In the genomic region with DNA sequence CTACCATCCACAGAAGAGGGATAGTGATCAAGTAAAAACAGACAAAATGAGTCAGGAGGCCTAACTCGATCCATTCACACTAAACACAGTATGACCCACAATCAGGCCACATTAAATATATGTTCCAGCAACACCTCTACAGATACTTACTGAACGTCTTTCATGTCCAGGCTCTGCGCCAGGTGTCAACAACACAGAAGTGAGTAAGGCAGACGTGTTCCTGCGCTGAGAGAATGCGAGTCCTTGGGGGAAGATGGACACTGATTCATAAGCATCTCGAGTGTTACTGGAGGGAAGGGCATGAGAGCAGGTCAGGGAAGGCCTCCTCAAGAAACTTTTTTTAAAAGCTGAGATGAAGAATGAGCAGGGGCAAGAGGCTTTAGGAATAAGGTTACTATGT, we compare ENCODE assay signal across 33 cellular contexts.
DNase-seq lines count a peak whose midpoint lies in the region; ATAC-seq and TF ChIP-seq lines count a peak whose summit lies in the region.
"Had no signal": no experiment of that assay in that cellular context is flagged by ENCODE, and none has a peak within 500 bp of the region (broad histone marks: within the 10 kb centered on the region; RNA-seq: fewer than 3 reads in every experiment).

No MANE protein-coding gene starts in this region.

- H3K36me3 Mint-ChIP-seq in glutamatergic neuron (ENCODE audit: unreplicated experiment) (no peaks in the 10 kb centered on the region), Caco-2 (ENCODE audit: insufficient read depth, unreplicated experiment) (no peaks in the 10 kb centered on the region)
- H3K36me3 Mint-ChIP-seq: activated naive CD8-positive, alpha-beta T cell treated with anti-CD3 and anti-CD28 coated beads, Interleukin-2, amount 10 ng/mL, durations not matched to agents 7 days and 5 days; CD8-positive, alpha-beta memory T cell; T-cell had no signal

- POLR2A ChIA-PET in Caco-2 (lab: Charles Lee) = no interaction called here

- 51 to 81% (median 71%) methylated on average over 7 of the region's 7 CpGs for WGBS in adrenal gland, 4 donors

- H3K27me3 ChIP-seq in adrenal gland = no peaks in the 10 kb centered on the region
- H3K27me3 ChIP-seq in Caco-2 (replicated peaks; ENCODE audit: control insufficient read depth, insufficient read depth, low read length) = no peaks in the 10 kb centered on the region; the same call in 1 of the 2 replicates
- H3K27me3 ChIP-seq: ascending aorta, right lobe of liver, SJCRH30 had no signal

- CTCF ChIA-PET in Caco-2 (lab: Charles Lee) = no interaction called here

- TF ChIP-seq POLR2A in adrenal gland (IDR thresholded peaks at IDR 0.05) = no peak

- no peak overlapping the region for H3K27ac ChIP-seq in adrenal gland
- H3K27ac ChIP-seq: ascending aorta, heart right ventricle, prostate gland, right lobe of liver, SJCRH30, stomach had no signal

- H3K4me3 Mint-ChIP-seq in glutamatergic neuron (ENCODE audit: unreplicated experiment) (no peak overlapping the region), Caco-2 (ENCODE audit: unreplicated experiment) (no peak overlapping the region)
- H3K4me3 Mint-ChIP-seq: activated B cell treated with CpG ODN at 0.5 μM for 24 hours; activated CD4-positive, alpha-beta T cell treated with anti-CD3 and anti-CD28 coated beads, Interleukin-2, amount 10 ng/mL, durations not matched to agents 7 days and 5 days; activated naive CD8-positive, alpha-beta T cell treated with anti-CD3 and anti-CD28 coated beads, Interleukin-2, amount 10 ng/mL, durations not matched to agents 7 days and 5 days; activated T-cell treated with anti-CD3 and anti-CD28 coated beads, Interleukin-2, amount 50 U/mL, for 4 hours; CD8-positive, alpha-beta memory T cell; T-cell had no signal

- TF ChIP-seq CTCF in adrenal gland (IDR thresholded peaks at IDR 0.05) (no peak), glutamatergic neuron (IDR thresholded peaks at IDR 0.05; ENCODE audit: partially characterized antibody, unreplicated experiment) (no peak), Caco-2 (IDR thresholded peaks at IDR 0.05; ENCODE audit: insufficient read depth in 1 of 2, low read depth in 1 of 2, low read length in 1 of 2, severe bottlenecking in 1 of 2, unreplicated experiment in 1 of 2) (no peak)

- H3K36me3 ChIP-seq in adrenal gland (replicated peaks in 1 of 2) (no peaks in the 10 kb centered on the region), Caco-2 (ENCODE audit: control insufficient read depth, insufficient read depth, low read length) (no peaks in the 10 kb centered on the region)
- H3K36me3 ChIP-seq: ascending aorta, heart right ventricle, prostate gland, right lobe of liver, SJCRH30, stomach had no signal

- no peak overlapping the region for H3K4me3 ChIP-seq in adrenal gland
- no peak overlapping the region for H3K4me3 ChIP-seq in skeletal muscle cell (ENCODE audit: low read depth, low read length)
- H3K4me3 ChIP-seq in Caco-2 (ENCODE audit: low read depth, low read length) = no peak overlapping the region
- H3K4me3 ChIP-seq: ascending aorta, GM12878, heart right ventricle, prostate gland, right lobe of liver, SJCRH30, stomach had no signal

- H3K9me3 Mint-ChIP-seq in glutamatergic neuron (ENCODE audit: unreplicated experiment) (peaks cover 7% of the 10 kb centered on the region), Caco-2 (ENCODE audit: unreplicated experiment) (no peaks in the 10 kb centered on the region)
- H3K9me3 Mint-ChIP-seq: activated B cell treated with CpG ODN at 0.5 μM for 24 hours; activated CD4-positive, alpha-beta T cell treated with anti-CD3 and anti-CD28 coated beads, Interleukin-2, amount 10 ng/mL, durations not matched to agents 7 days and 5 days; activated naive CD8-positive, alpha-beta T cell treated with anti-CD3 and anti-CD28 coated beads, Interleukin-2, amount 10 ng/mL, durations not matched to agents 7 days and 5 days; activated T-cell treated with anti-CD3 and anti-CD28 coated beads, Interleukin-2, amount 50 U/mL, for 4 hours; CD8-positive, alpha-beta memory T cell; T-cell had no signal

- H3K4me1 Mint-ChIP-seq in glutamatergic neuron (ENCODE audit: low read depth, unreplicated experiment) (peaks cover 7% of the 10 kb centered on the region), Caco-2 (ENCODE audit: low read depth, unreplicated experiment) (peaks cover 6% of the 10 kb centered on the region)
- H3K4me1 Mint-ChIP-seq: activated B cell treated with CpG ODN at 0.5 μM for 24 hours; activated CD4-positive, alpha-beta T cell treated with anti-CD3 and anti-CD28 coated beads, Interleukin-2, amount 10 ng/mL, durations not matched to agents 7 days and 5 days; activated naive CD8-positive, alpha-beta T cell treated with anti-CD3 and anti-CD28 coated beads, Interleukin-2, amount 10 ng/mL, durations not matched to agents 7 days and 5 days; CD8-positive, alpha-beta memory T cell; T-cell had no signal

- H3K27ac Mint-ChIP-seq in glutamatergic neuron (ENCODE audit: unreplicated experiment) (peak overlapping the region; percentile 18), Caco-2 (ENCODE audit: unreplicated experiment) (no peak overlapping the region)
- H3K27ac Mint-ChIP-seq: activated B cell treated with CpG ODN at 0.5 μM for 24 hours; activated CD4-positive, alpha-beta T cell treated with anti-CD3 and anti-CD28 coated beads, Interleukin-2, amount 10 ng/mL, durations not matched to agents 7 days and 5 days; activated naive CD8-positive, alpha-beta T cell treated with anti-CD3 and anti-CD28 coated beads, Interleukin-2, amount 10 ng/mL, durations not matched to agents 7 days and 5 days; CD8-positive, alpha-beta memory T cell; T-cell had no signal

- no peak for ATAC-seq in HG03520 (IDR thresholded peaks at IDR 0.05; ENCODE audit: unreplicated experiment)
- ATAC-seq: activated T-cell treated with anti-CD3 and anti-CD28 coated beads, Interleukin-2, amount 50 U/mL, for 4 hours; GM12878; heart right ventricle; right lobe of liver; T-cell had no signal

- H3K9me3 ChIP-seq in adrenal gland (replicated peaks in 1 of 3) = no peaks in the 10 kb centered on the region
- H3K9me3 ChIP-seq in Caco-2 = no peaks in the 10 kb centered on the region
- H3K9me3 ChIP-seq: ascending aorta, heart right ventricle, prostate gland, right lobe of liver, SJCRH30, stomach had no signal

- H3K4me1 ChIP-seq in adrenal gland (replicated peaks in 1 of 2) = peaks cover 15 to 30% of the 10 kb centered on the region in 2 donors
- peaks cover 17% of the 10 kb centered on the region for H3K4me1 ChIP-seq in Caco-2
- H3K4me1 ChIP-seq: ascending aorta, prostate gland, SJCRH30, stomach had no signal

- BruUV-seq in Caco-2 (replicated peaks; lab: Mats Ljungman, UMichigan) = no TSS peak

- H3K27me3 Mint-ChIP-seq in glutamatergic neuron (ENCODE audit: unreplicated experiment) = no peaks in the 10 kb centered on the region
- no peaks in the 10 kb centered on the region for H3K27me3 Mint-ChIP-seq in Caco-2 (ENCODE audit: insufficient read depth, unreplicated experiment)

- DNase-seq in M059J (ENCODE audit: low read depth) (peak; percentile 46), adrenal gland (peak; percentile 24 to 79 (median 50)), glutamatergic neuron (no peak), skeletal muscle cell (ENCODE audit: low read depth) (peak; percentile 85), Caco-2 (no peak)
- no peak for DNase-seq in stimulated activated CD4-positive, alpha-beta T cell treated with anti-CD3 and anti-CD28 coated beads, Interleukin-12 subunit alpha, Interleukin-12 subunit beta, amount 100 ng/mL, for 4 hours
- DNase-seq: activated B cell treated with CpG ODN at 0.5 μM for 24 hours; activated CD4-positive, alpha-beta T cell treated with anti-CD3 and anti-CD28 coated beads, Interleukin-2, amount 10 ng/mL, durations not matched to agents 7 days and 5 days; activated gamma-delta T cell; activated naive CD8-positive, alpha-beta T cell treated with anti-CD3 and anti-CD28 coated beads, Interleukin-2, amount 10 ng/mL, durations not matched to agents 7 days and 5 days; activated T-cell treated with anti-CD3 and anti-CD28 coated beads, Interleukin-2, amount 50 U/mL, for 4 hours; caudate nucleus; CD8-positive, alpha-beta memory T cell; cortex of kidney; DMS 273 treated with DMSO at 0.1 percent for 48 hours; effector memory CD4-positive, alpha-beta T cell; erythroblast; foreskin fibroblast; H7; heart right ventricle; NCI-H1417 treated with DMSO at 0.1 percent for 48 hours; NCI-H2029 treated with DMSO at 0.1 percent for 48 hours; NCI-H226; NCI-H748 treated with DMSO at 0.1 percent for 48 hours; right lobe of liver; SJCRH30; stimulated activated CD4-positive, alpha-beta T cell treated with anti-CD3 and anti-CD28 coated beads, Interleukin-2, amount 100 ng/mL, for 48 hours; stomach; T-cell had no signal

- intact Hi-C loops in adrenal gland (cut with DNase I) (no loop called here), Caco-2 (cut with micrococcal nuclease; ENCODE audit: unreplicated experiment) (no loop called here)

Comparison
In these comparisons a context has a peak if more than half of its experiments do, and no peak if none do; other contexts are left out.
1. DNase-seq: peak in M059J (single experiment), adrenal gland (7 of 7) and skeletal muscle cell (single experiment); none in glutamatergic neuron (single experiment), stimulated activated CD4-positive, alpha-beta T cell treated with anti-CD3 and anti-CD28 coated beads, Interleukin-12 subunit alpha, Interleukin-12 subunit beta, amount 100 ng/mL, for 4 hours (single experiment) and Caco-2 (0 of 2).